Comparison of ENCODE assay signal across 24 cellular contexts in the genomic region with DNA sequence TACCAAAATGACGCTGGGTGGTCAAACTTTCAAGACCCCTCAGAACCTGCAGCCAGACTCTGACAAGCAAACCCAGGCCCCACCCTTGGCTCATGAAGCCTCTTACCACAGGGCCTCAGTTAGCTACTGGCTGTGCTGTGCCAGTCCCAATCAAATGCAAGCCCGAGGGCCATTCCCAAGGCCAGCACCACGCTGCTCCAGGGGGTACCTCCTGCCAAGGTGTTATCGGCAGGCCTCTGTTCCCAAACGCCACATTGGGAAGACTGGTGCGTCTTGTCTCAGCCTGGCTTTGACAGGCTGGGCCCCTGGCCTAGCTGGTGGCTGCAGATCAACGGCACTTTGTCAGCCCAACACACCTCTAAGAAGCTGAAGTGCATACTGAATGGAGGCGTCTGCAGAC. TPM values are rescaled to one million over a fixed set of nuclear protein-coding genes. Genes with fewer than 3 reads are reported as not detected.
"Had no signal": no experiment of that assay in that cellular context is flagged by ENCODE, and none has a peak within 500 bp of the region (broad histone marks: within the 10 kb centered on the region; RNA-seq: fewer than 3 reads in every experiment).

No MANE protein-coding gene starts in this region.

- H3K4me3 Mint-ChIP-seq: dendritic cell treated with granulocyte-macrophage colony-stimulating factor and Interleukin-4, amounts not matched to agents 40 ng/mL and 50 ng/mL, for 4 days; effector memory CD8-positive, alpha-beta T cell had no signal

- H3K27ac ChIP-seq: colonic mucosa, coronary artery, dorsolateral prefrontal cortex, epithelial cell of prostate, esophagus muscularis mucosa, esophagus squamous epithelium, foreskin keratinocyte, gastrocnemius medialis, gastroesophageal sphincter, heart left ventricle, heart right ventricle had no signal

- H3K27ac Mint-ChIP-seq: dendritic cell treated with granulocyte-macrophage colony-stimulating factor and Interleukin-4, amounts not matched to agents 40 ng/mL and 50 ng/mL, for 4 days; effector memory CD8-positive, alpha-beta T cell had no signal

- H3K4me1 ChIP-seq: colonic mucosa, esophagus muscularis mucosa, esophagus squamous epithelium, foreskin keratinocyte, gastrocnemius medialis, gastroesophageal sphincter, heart left ventricle, heart right ventricle had no signal

- H3K9me3 ChIP-seq: colonic mucosa, esophagus muscularis mucosa, esophagus squamous epithelium, gastrocnemius medialis, gastroesophageal sphincter, heart left ventricle had no signal

- H3K27me3 ChIP-seq: colonic mucosa, esophagus muscularis mucosa, esophagus squamous epithelium, foreskin keratinocyte, gastrocnemius medialis had no signal

- H3K4me3 ChIP-seq: colonic mucosa, coronary artery, dorsolateral prefrontal cortex, esophagus muscularis mucosa, esophagus squamous epithelium, gastrocnemius medialis, gastroesophageal sphincter, heart left ventricle, heart right ventricle had no signal

- DNase-seq: colonic mucosa; cortex of kidney; dermis blood vessel endothelial cell; dorsolateral prefrontal cortex; effector CD4-positive, alpha-beta T cell; effector CD8-positive, alpha-beta T cell; effector memory CD4-positive, alpha-beta T cell; effector memory CD8-positive, alpha-beta T cell; erythroblast; esophagus squamous epithelium; foreskin fibroblast; foreskin keratinocyte; foreskin melanocyte; gastrocnemius medialis; glutamatergic neuron; head of caudate nucleus; heart left ventricle; heart right ventricle had no signal

- ATAC-seq: effector memory CD8-positive, alpha-beta T cell; esophagus mucosa; foreskin keratinocyte; gastroesophageal sphincter; heart left ventricle; heart right ventricle had no signal

- H3K27me3 Mint-ChIP-seq: dendritic cell treated with granulocyte-macrophage colony-stimulating factor and Interleukin-4, amounts not matched to agents 40 ng/mL and 50 ng/mL, for 4 days had no signal

- H3K9me3 Mint-ChIP-seq: effector memory CD8-positive, alpha-beta T cell had no signal

- H3K36me3 ChIP-seq: colonic mucosa, esophagus muscularis mucosa, esophagus squamous epithelium, gastrocnemius medialis, gastroesophageal sphincter, heart left ventricle, heart right ventricle had no signal

RNA-seq across cellular contexts. Expression of gene NOG, which starts 35.8 kb away (rescaled TPM):
- total RNA-seq: esophagus mucosa had no signal
